In genomic region chr4:70019006-70019405, GRCh38 we compare ENCODE assay signal across 4 cellular contexts. TPM values are rescaled to one million over a fixed set of nuclear protein-coding genes. Genes with fewer than 3 reads are reported as not detected.
"Had no signal": no experiment of that assay in that cellular context is flagged by ENCODE, and none has a peak within 500 bp of the region (broad histone marks: within the 10 kb centered on the region; RNA-seq: fewer than 3 reads in every experiment).

No MANE protein-coding gene starts in this region.

RNA-seq across cellular contexts. Expression of gene HTN3, which starts 9.3 kb away (rescaled TPM):
- total RNA-seq: H4, H7, HT-29 had no signal
- polyA plus RNA-seq: IgD-negative memory B cell had no signal

RNA-seq across cellular contexts. Expression of gene STATH, which starts 23.2 kb away (rescaled TPM):
- total RNA-seq: H7, HT-29 had no signal
- polyA plus RNA-seq: IgD-negative memory B cell had no signal

RNA-seq across cellular contexts. Expression of gene HTN1, which starts 31.2 kb away (rescaled TPM):
- total RNA-seq: H4, H7, HT-29 had no signal
- polyA plus RNA-seq: IgD-negative memory B cell had no signal

RNA-seq across cellular contexts. Expression of gene CSN2, which starts 53.5 kb away (rescaled TPM):
- total RNA-seq: H4, H7, HT-29 had no signal
- polyA plus RNA-seq: IgD-negative memory B cell had no signal
